ENCODE assay signal across 12 cellular contexts in the genomic region with DNA sequence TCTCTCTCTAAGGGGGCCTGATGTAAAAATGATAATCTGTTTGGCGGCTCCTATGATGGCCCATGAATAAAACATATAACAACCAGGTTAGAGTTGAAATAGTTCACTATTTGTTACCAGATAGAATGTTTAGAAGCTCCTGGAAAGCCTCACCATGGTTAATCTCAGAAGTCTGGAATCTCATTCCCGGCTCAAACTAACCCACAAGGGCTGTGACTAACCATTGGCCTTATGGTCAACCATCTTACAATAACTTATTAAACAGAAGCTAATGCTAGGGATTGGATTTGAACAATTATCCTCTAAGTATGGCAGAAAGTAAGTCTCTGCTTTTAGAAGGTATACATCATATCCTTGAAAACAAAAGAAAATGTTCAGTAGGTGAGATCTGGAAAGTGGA.
DNase-seq lines count a peak whose midpoint lies in the region; ATAC-seq and TF ChIP-seq lines count a peak whose summit lies in the region.
"Had no signal": no experiment of that assay in that cellular context is flagged by ENCODE, and none has a peak within 500 bp of the region (broad histone marks: within the 10 kb centered on the region; RNA-seq: fewer than 3 reads in every experiment).

No MANE protein-coding gene starts in this region.

- H3K4me1 Mint-ChIP-seq in WTC11: peaks cover 49% of the 10 kb centered on the region
- H3K4me1 Mint-ChIP-seq in naive thymus-derived CD8-positive, alpha-beta T cell: no peaks in the 10 kb centered on the region
- H3K4me1 Mint-ChIP-seq: CD14-positive monocyte had no signal

- no peak for TF ChIP-seq CTCF in WTC11 (IDR thresholded peaks at IDR 0.05)

- H3K9me3 Mint-ChIP-seq in WTC11: peaks cover 7% of the 10 kb centered on the region; the same call in 1 of the 2 replicates
- H3K9me3 Mint-ChIP-seq in naive thymus-derived CD8-positive, alpha-beta T cell: peaks cover 0 to 13% (median 0%) of the 10 kb centered on the region in 9 donors

- H3K4me3 Mint-ChIP-seq in WTC11: no peak overlapping the region
- H3K4me3 Mint-ChIP-seq in naive thymus-derived CD8-positive, alpha-beta T cell: no peak overlapping the region
- H3K4me3 Mint-ChIP-seq: CD14-positive monocyte had no signal

- H3K36me3 Mint-ChIP-seq in WTC11: no peaks in the 10 kb centered on the region
- no peaks in the 10 kb centered on the region for H3K36me3 Mint-ChIP-seq in naive thymus-derived CD8-positive, alpha-beta T cell
- H3K36me3 Mint-ChIP-seq: CD14-positive monocyte had no signal

- CTCF ChIA-PET in WTC11 (lab: Charles Lee): no interaction called here

- DNase-seq in NCI-H82 (lab: John Stamatoyannopoulos, UW) (peak; percentile 7), NCI-H82 treated with DMSO at 0.1 percent for 48 hours (lab: John Stamatoyannopoulos, UW; ENCODE audit: unreplicated experiment) (no peak), WTC11 (ENCODE audit: low spot score) (no peak), glomerular visceral epithelial cell (ENCODE audit: extremely low spot score) (peak; percentile 12), NCI-H2081 treated with DMSO at 0.1 percent for 48 hours (lab: John Stamatoyannopoulos, UW) (no peak)
- DNase-seq in naive thymus-derived CD8-positive, alpha-beta T cell: no peak
- DNase-seq: Calu3, DMS 273 treated with DMSO at 0.1 percent for 48 hours had no signal

- ATAC-seq in WTC11 (no peak), HG03280 (IDR thresholded peaks at IDR 0.05; ENCODE audit: unreplicated experiment) (no peak), GM19397 (IDR thresholded peaks at IDR 0.05; ENCODE audit: unreplicated experiment) (no peak)
- no peak for ATAC-seq in naive thymus-derived CD8-positive, alpha-beta T cell
- ATAC-seq: HCT116 had no signal

- peak overlapping the region; percentile 77 for H3K27ac Mint-ChIP-seq in WTC11
- no peak overlapping the region for H3K27ac Mint-ChIP-seq in naive thymus-derived CD8-positive, alpha-beta T cell
- H3K27ac Mint-ChIP-seq: CD14-positive monocyte had no signal

- H3K27me3 Mint-ChIP-seq in WTC11 (ENCODE audit: low read depth): no peaks in the 10 kb centered on the region
- H3K27me3 Mint-ChIP-seq in naive thymus-derived CD8-positive, alpha-beta T cell: peaks cover 0 to 3% (median 0%) of the 10 kb centered on the region in 5 donors

- POLR2A ChIA-PET in WTC11 (lab: Charles Lee): no interaction called here
- POLR2A ChIA-PET in naive thymus-derived CD8-positive, alpha-beta T cell (lab: Charles Lee): no interaction called here

TF ChIP-seq in WTC11, 78 proteins besides CTCF, POLR2A, EP300 and RAD21:
- TF ChIP-seq TP53 (CRISPR knock-in tag; IDR thresholded peaks at IDR 0.05) (no peak), ZNF138 (CRISPR knock-in tag; conservative IDR thresholded peaks at IDR 0.05) (no peak), ZNF423 (CRISPR knock-in tag; IDR thresholded peaks at IDR 0.05) (no peak), ZNF263 (CRISPR knock-in tag; IDR thresholded peaks at IDR 0.05; ENCODE audit: low read depth) (no peak), E2F5 (CRISPR knock-in tag; IDR thresholded peaks at IDR 0.05) (no peak), SOX15 (CRISPR knock-in tag; IDR thresholded peaks at IDR 0.05) (no peak), SMAD3 (CRISPR knock-in tag; IDR thresholded peaks at IDR 0.05; ENCODE audit: borderline replicate concordance) (no peak), EMX1 (CRISPR knock-in tag; IDR thresholded peaks at IDR 0.05) (no peak), PRRX2 (CRISPR knock-in tag; IDR thresholded peaks at IDR 0.05) (no peak), RORB (CRISPR knock-in tag; IDR thresholded peaks at IDR 0.05) (no peak), NR3C1 (CRISPR knock-in tag; conservative IDR thresholded peaks at IDR 0.05; ENCODE audit: low read depth) (no peak), GRHL2 (CRISPR knock-in tag; IDR thresholded peaks at IDR 0.05; ENCODE audit: insufficient replicate concordance, severe bottlenecking) (no peak)
- TF ChIP-seq, protein P1, sequence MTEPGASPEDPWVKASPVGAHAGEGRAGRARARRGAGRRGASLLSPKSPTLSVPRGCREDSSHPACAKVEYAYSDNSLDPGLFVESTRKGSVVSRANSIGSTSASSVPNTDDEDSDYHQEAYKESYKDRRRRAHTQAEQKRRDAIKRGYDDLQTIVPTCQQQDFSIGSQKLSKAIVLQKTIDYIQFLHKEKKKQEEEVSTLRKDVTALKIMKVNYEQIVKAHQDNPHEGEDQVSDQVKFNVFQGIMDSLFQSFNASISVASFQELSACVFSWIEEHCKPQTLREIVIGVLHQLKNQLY (CRISPR knock-in tag; IDR thresholded peaks at IDR 0.05): no peak
- TF ChIP-seq, protein P2, sequence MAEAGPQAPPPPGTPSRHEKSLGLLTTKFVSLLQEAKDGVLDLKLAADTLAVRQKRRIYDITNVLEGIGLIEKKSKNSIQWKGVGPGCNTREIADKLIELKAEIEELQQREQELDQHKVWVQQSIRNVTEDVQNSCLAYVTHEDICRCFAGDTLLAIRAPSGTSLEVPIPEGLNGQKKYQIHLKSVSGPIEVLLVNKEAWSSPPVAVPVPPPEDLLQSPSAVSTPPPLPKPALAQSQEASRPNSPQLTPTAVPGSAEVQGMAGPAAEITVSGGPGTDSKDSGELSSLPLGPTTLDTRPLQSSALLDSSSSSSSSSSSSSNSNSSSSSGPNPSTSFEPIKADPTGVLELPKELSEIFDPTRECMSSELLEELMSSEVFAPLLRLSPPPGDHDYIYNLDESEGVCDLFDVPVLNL (CRISPR knock-in tag; IDR thresholded peaks at IDR 0.05; ENCODE audit: borderline replicate concordance, low read depth): no peak
TF ChIP-seq in WTC11: peak in this region for 0.

Comparison
In these comparisons a context has a peak if more than half of its experiments do, and no peak if none do; other contexts are left out.
1. DNase-seq: peak in NCI-H82 (single experiment) and glomerular visceral epithelial cell (single experiment); none in NCI-H82 treated with DMSO at 0.1 percent for 48 hours (single experiment), WTC11 (single experiment), NCI-H2081 treated with DMSO at 0.1 percent for 48 hours (single experiment) and naive thymus-derived CD8-positive, alpha-beta T cell (0 of 10).